28 cellular contexts compared by ENCODE assay signal in genomic region chr2:174169372-174169771, GRCh38.
"Had no signal": no experiment of that assay in that cellular context is flagged by ENCODE, and none has a peak within 500 bp of the region (broad histone marks: within the 10 kb centered on the region; RNA-seq: fewer than 3 reads in every experiment).

No MANE protein-coding gene starts in this region.

- H3K4me2 ChIP-seq: neural progenitor cell, smooth muscle cell had no signal

- H3K4me3 ChIP-seq: neural progenitor cell, ovary, psoas muscle, skin epidermis, smooth muscle cell, spleen, suprapubic skin, testis, tibial artery, transverse colon, upper lobe of right lung, uterus had no signal

- H3K4me1 ChIP-seq: neural progenitor cell, spleen, suprapubic skin, testis, tibial artery, transverse colon, upper lobe of right lung, uterus had no signal

- DNase-seq: natural killer cell; occipital lobe; ovary; posterior cingulate gyrus; psoas muscle; right cardiac atrium; spleen; stimulated activated CD4-positive, alpha-beta T cell treated with anti-CD3 and anti-CD28 coated beads, Interleukin-12 subunit alpha, Interleukin-12 subunit beta, amount 100 ng/mL, for 4 hours; stimulated activated CD4-positive, alpha-beta T cell treated with anti-CD3 and anti-CD28 coated beads, Interleukin-1b, Interleukin-23, amount 100 ng/mL, for 48 hours; stimulated activated CD4-positive, alpha-beta T cell treated with anti-CD3 and anti-CD28 coated beads, Interleukin-4, amount 100 ng/mL, for 1 hour; stimulated activated CD4-positive, alpha-beta T cell treated with anti-CD3 and anti-CD28 coated beads, Interleukin-4, amount 100 ng/mL, for 4 hours; stimulated activated CD8-positive, alpha-beta memory T cell treated with anti-CD3 and anti-CD28 coated beads, Interleukin-4, amount 100 ng/mL, for 48 hours; stimulated activated naive CD4-positive, alpha-beta T cell; stimulated activated naive CD8-positive, alpha-beta T cell treated with anti-CD3 and anti-CD28 coated beads, Interleukin-15, amount 100 ng/mL, for 72 hours; stimulated activated naive CD8-positive, alpha-beta T cell treated with anti-CD3 and anti-CD28 coated beads, Interleukin-15, Interleukin-2, amounts not matched to agents 100 U/mL and 50 U/mL, for 24 hours; substantia nigra; testis; tibial artery; transverse colon; upper lobe of right lung; uterus had no signal

- H3K27me3 ChIP-seq: neural progenitor cell, ovary, spleen, suprapubic skin, testis, tibial artery, transverse colon, upper lobe of right lung, uterus had no signal

- H3K9me3 ChIP-seq: testis had no signal

- H3K36me3 ChIP-seq: ovary, transverse colon, upper lobe of right lung, uterus had no signal

- ATAC-seq: natural killer cell; psoas muscle; right cardiac atrium; sciatic nerve; stimulated activated memory B cell treated with anti-CD40 and anti-IgM and Interleukin-4, amounts not matched to agents 10 μg/mL and 1 μg/mL and 100 μg/mL, for 72 hours; stimulated activated naive CD8-positive, alpha-beta T cell treated with anti-CD3 and anti-CD28 coated beads, Interleukin-15, amount 100 ng/mL, for 72 hours; stimulated activated naive CD8-positive, alpha-beta T cell treated with anti-CD3 and anti-CD28 coated beads, Interleukin-15, Interleukin-2, amounts not matched to agents 100 U/mL and 50 U/mL, for 24 hours; upper lobe of right lung had no signal

- H3K27ac ChIP-seq: neural progenitor cell, ovary, parathyroid adenoma, psoas muscle, skin epidermis, spleen, suprapubic skin, testis, tibial artery, transverse colon, upper lobe of right lung, uterus had no signal

- H3K9ac ChIP-seq: neural progenitor cell, parathyroid adenoma had no signal

- H2AFZ ChIP-seq: neural progenitor cell, parathyroid adenoma had no signal
